ENCODE assay signal across 12 cellular contexts in the genomic region with DNA sequence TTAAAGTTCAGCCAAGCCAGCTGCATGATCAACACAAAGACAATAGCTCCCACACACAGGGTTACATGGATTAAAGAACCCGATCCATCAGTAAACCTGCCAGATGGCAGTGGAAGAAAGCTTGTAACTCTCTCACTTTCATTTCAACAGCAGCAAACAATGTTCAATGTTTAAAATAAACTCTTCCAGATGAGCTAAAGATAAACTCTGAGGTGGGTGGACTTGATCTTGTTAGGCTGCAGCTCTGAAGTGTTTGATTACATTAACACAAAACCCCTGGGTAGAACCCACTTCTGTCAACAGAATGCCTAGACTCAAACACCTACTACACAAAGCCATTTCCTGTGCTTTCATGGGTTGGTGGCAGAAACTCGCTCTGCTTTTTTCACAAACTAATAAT. TPM values are rescaled to one million over a fixed set of nuclear protein-coding genes. Genes with fewer than 3 reads are reported as not detected.
DNase-seq lines count a peak whose midpoint lies in the region; ATAC-seq and TF ChIP-seq lines count a peak whose summit lies in the region.
"Had no signal": no experiment of that assay in that cellular context is flagged by ENCODE, and none has a peak within 500 bp of the region (broad histone marks: within the 10 kb centered on the region; RNA-seq: fewer than 3 reads in every experiment).

No MANE protein-coding gene starts in this region.

- H3K9ac ChIP-seq in HUES48 (ENCODE audit: low read depth, low read length) (no peak overlapping the region), parathyroid adenoma (no peak overlapping the region)

- no peaks in the 10 kb centered on the region for H3K27me3 Mint-ChIP-seq in activated naive CD4-positive, alpha-beta T cell treated with anti-CD3 and anti-CD28 coated beads, Interleukin-2, amount 10 ng/mL, durations not matched to agents 7 days and 5 days
- no peaks in the 10 kb centered on the region for H3K27me3 Mint-ChIP-seq in chondrocyte (ENCODE audit: low read depth)

- H3K4me3 ChIP-seq in HUES48 (ENCODE audit: low read depth, low read length) (no peak overlapping the region), parathyroid adenoma (ENCODE audit: low read depth, low read length) (no peak overlapping the region)

- H3K36me3 ChIP-seq in HUES48 (ENCODE audit: control insufficient read depth, insufficient read depth, low read length) (no peaks in the 10 kb centered on the region), parathyroid adenoma (ENCODE audit: control insufficient read depth, insufficient read depth, low read length) (no peaks in the 10 kb centered on the region)

- TF ChIP-seq CTCF in parathyroid adenoma (IDR thresholded peaks at IDR 0.05), result no peak
- no peak for TF ChIP-seq CTCF in chondrocyte (IDR thresholded peaks at IDR 0.05)

- peak overlapping the region; percentile 69 for H3K27ac Mint-ChIP-seq in activated naive CD4-positive, alpha-beta T cell treated with anti-CD3 and anti-CD28 coated beads, Interleukin-2, amount 10 ng/mL, durations not matched to agents 7 days and 5 days
- H3K27ac Mint-ChIP-seq in chondrocyte (ENCODE audit: unreplicated experiment), result no peak overlapping the region

- peaks cover 18% of the 10 kb centered on the region for H3K4me1 Mint-ChIP-seq in activated naive CD4-positive, alpha-beta T cell treated with anti-CD3 and anti-CD28 coated beads, Interleukin-2, amount 10 ng/mL, durations not matched to agents 7 days and 5 days
- peaks cover 9% of the 10 kb centered on the region for H3K4me1 Mint-ChIP-seq in chondrocyte (ENCODE audit: low read depth)

- H3K36me3 Mint-ChIP-seq in activated naive CD4-positive, alpha-beta T cell treated with anti-CD3 and anti-CD28 coated beads, Interleukin-2, amount 10 ng/mL, durations not matched to agents 7 days and 5 days, result no peaks in the 10 kb centered on the region
- H3K36me3 Mint-ChIP-seq in chondrocyte (ENCODE audit: low read depth), result peaks cover 3% of the 10 kb centered on the region

- H3K27ac ChIP-seq in HUES48 (ENCODE audit: low read depth, low read length), result peak overlapping the region; percentile 28
- no peak overlapping the region for H3K27ac ChIP-seq in parathyroid adenoma

- H3K27me3 ChIP-seq in HUES48 (ENCODE audit: control insufficient read depth, insufficient read depth, low read length) (no peaks in the 10 kb centered on the region), parathyroid adenoma (ENCODE audit: control insufficient read depth, insufficient read depth, low read length) (no peaks in the 10 kb centered on the region)

- H3K4me2 ChIP-seq in parathyroid adenoma (ENCODE audit: low read length), result no peak overlapping the region

- no peak for ATAC-seq in HG03039 (IDR thresholded peaks at IDR 0.05; ENCODE audit: unreplicated experiment)

- H3K9me3 Mint-ChIP-seq in activated naive CD4-positive, alpha-beta T cell treated with anti-CD3 and anti-CD28 coated beads, Interleukin-2, amount 10 ng/mL, durations not matched to agents 7 days and 5 days, result no peaks in the 10 kb centered on the region
- H3K9me3 Mint-ChIP-seq in chondrocyte (ENCODE audit: low read depth), result peaks cover 6% of the 10 kb centered on the region

- CTCF ChIA-PET in activated naive CD4-positive, alpha-beta T cell treated with anti-CD3 and anti-CD28 coated beads, Interleukin-2, amount 10 ng/mL, durations not matched to agents 7 days and 5 days (lab: Charles Lee), result no interaction called here

- no peak overlapping the region for H3K4me3 Mint-ChIP-seq in activated naive CD4-positive, alpha-beta T cell treated with anti-CD3 and anti-CD28 coated beads, Interleukin-2, amount 10 ng/mL, durations not matched to agents 7 days and 5 days
- H3K4me3 Mint-ChIP-seq in chondrocyte (ENCODE audit: unreplicated experiment), result no peak overlapping the region

- H3K4me1 ChIP-seq in HUES48 (ENCODE audit: control insufficient read depth, insufficient read depth, low read length) (peaks cover 9% of the 10 kb centered on the region), parathyroid adenoma (peaks cover 5% of the 10 kb centered on the region)

- no peak for DNase-seq in activated naive CD4-positive, alpha-beta T cell treated with anti-CD3 and anti-CD28 coated beads, Interleukin-2, amount 10 ng/mL, durations not matched to agents 7 days and 5 days
- DNase-seq in activated naive CD4-positive, alpha-beta T cell (lab: John Stamatoyannopoulos, UW), result no peak
- DNase-seq in SHP77 (lab: John Stamatoyannopoulos, UW) (peak; percentile 59 to 78), chondrocyte (ENCODE audit: low spot score) (no peak), dedifferentiated amniotic fluid mesenchymal stem cell (ENCODE audit: extremely low spot score) (no peak)
- DNase-seq: head of caudate nucleus; NCI-H1694 treated with DMSO at 0.1 percent for 48 hours; stimulated activated CD4-positive, alpha-beta T cell treated with anti-CD3 and anti-CD28 coated beads, Interleukin-2, amount 100 ng/mL, for 24 hours had no signal

- H3K9me3 ChIP-seq in HUES48 (ENCODE audit: control insufficient read depth, insufficient read depth, low read length), result no peaks in the 10 kb centered on the region
- no peaks in the 10 kb centered on the region for H3K9me3 ChIP-seq in parathyroid adenoma (ENCODE audit: control insufficient read depth, low read length)

- H2AFZ ChIP-seq in parathyroid adenoma, result peak overlapping the region; percentile 61

- peaks cover 18% of the 10 kb centered on the region for H3K79me2 ChIP-seq in parathyroid adenoma

RNA-seq across cellular contexts. Expression of gene RDH14, which starts 13.9 kb away (rescaled TPM):
- 17.1 to 18.8 TPM (median 17.3 TPM) in 3 replicates for total RNA-seq in chondrocyte

RNA-seq across cellular contexts. Expression of gene NT5C1B, which starts 42.8 kb away (rescaled TPM):
- not detected in 3 replicates for total RNA-seq in chondrocyte
- total RNA-seq: myocyte had no signal

Comparison
In these comparisons a context has a peak if more than half of its experiments do, and no peak if none do; other contexts are left out.
1. DNase-seq: peak in SHP77 (2 of 2); none in activated naive CD4-positive, alpha-beta T cell treated with anti-CD3 and anti-CD28 coated beads, Interleukin-2, amount 10 ng/mL, durations not matched to agents 7 days and 5 days (single experiment), activated naive CD4-positive, alpha-beta T cell (0 of 4), chondrocyte (single experiment) and dedifferentiated amniotic fluid mesenchymal stem cell (single experiment).